Comparison of ENCODE assay signal across 16 cellular contexts in genomic region chr5:59592101-59592500, GRCh38.
DNase-seq lines count a peak whose midpoint lies in the region; ATAC-seq and TF ChIP-seq lines count a peak whose summit lies in the region.
"Had no signal": no experiment of that assay in that cellular context is flagged by ENCODE, and none has a peak within 500 bp of the region (broad histone marks: within the 10 kb centered on the region; RNA-seq: fewer than 3 reads in every experiment).

No MANE protein-coding gene starts in this region.

- 52 to 68% methylated on average over 3 of the region's 3 CpGs for WGBS in tibial nerve, 2 donors

- no peaks in the 10 kb centered on the region for H3K36me3 Mint-ChIP-seq in HFFc6 (ENCODE audit: low read depth)
- no peaks in the 10 kb centered on the region for H3K36me3 Mint-ChIP-seq in activated naive CD4-positive, alpha-beta T cell treated with anti-CD3 and anti-CD28 coated beads, Interleukin-2, amount 50 U/mL, for 72 hours

- H3K4me1 ChIP-seq in tibial nerve, result peaks cover 0 to 16% (median 2%) of the 10 kb centered on the region in 4 donors
- H3K4me1 ChIP-seq: lower lobe of right lung had no signal

- DNase-seq in ACHN, result peak; percentile 56
- DNase-seq in HFFc6, result peak; percentile 13
- DNase-seq in astrocyte of the spinal cord (ENCODE audit: low read depth, low spot score), result peak; percentile 84
- peak; percentile 43 for DNase-seq in kidney tubule cell (ENCODE audit: low spot score)
- no peak for DNase-seq in CD1c-positive myeloid dendritic cell (ENCODE audit: extremely low spot score)
- DNase-seq in tibial nerve (ENCODE audit: low spot score in 2 of 2), result no peak
- no peak for DNase-seq in activated naive CD4-positive, alpha-beta T cell treated with anti-CD3 and anti-CD28 coated beads, Interleukin-2, amount 50 U/mL, for 72 hours (ENCODE audit: low spot score in 2 of 2)
- DNase-seq: activated T-cell treated with anti-CD3 and anti-CD28 coated beads, Interleukin-2, amount 50 U/mL, for 24 hours; C1 segment of cervical spinal cord; caudate nucleus; H7; head of caudate nucleus; lower lobe of right lung; retina; WERI-Rb-1 had no signal

- ATAC-seq in activated naive CD4-positive, alpha-beta T cell treated with anti-CD3 and anti-CD28 coated beads, Interleukin-2, amount 50 U/mL, for 72 hours, result no peak
- ATAC-seq in HG02678 (IDR thresholded peaks at IDR 0.05; ENCODE audit: unreplicated experiment), result no peak

- no peak for TF ChIP-seq POLR2A in tibial nerve (IDR thresholded peaks at IDR 0.05)

- H3K4me1 Mint-ChIP-seq in HFFc6 (ENCODE audit: low read depth), result peaks cover 21% of the 10 kb centered on the region; the same call in 1 of the 2 replicates

- in situ Hi-C loops in ACHN (cut with HindIII; ENCODE audit: low pct_ligation_motif_present, low pct_unique_long_range_greater_than_20kb, low sequenced_read_pairs), result no loop called here
- in situ Hi-C loops in astrocyte of the spinal cord (cut with HindIII; ENCODE audit: low sequenced_read_pairs), result no loop called here

- no peak for TF ChIP-seq EP300 in tibial nerve (IDR thresholded peaks at IDR 0.05)

- H3K27ac ChIP-seq in tibial nerve, result no peak overlapping the region
- H3K27ac ChIP-seq: lower lobe of right lung, WERI-Rb-1 had no signal

- H3K4me3 ChIP-seq in astrocyte of the spinal cord (ENCODE audit: low read depth, low read length), result no peak overlapping the region
- no peak overlapping the region for H3K4me3 ChIP-seq in tibial nerve
- H3K4me3 ChIP-seq: lower lobe of right lung had no signal

- TF ChIP-seq CTCF in HFFc6 (IDR thresholded peaks at IDR 0.05) (no peak), astrocyte of the spinal cord (IDR thresholded peaks at IDR 0.05; ENCODE audit: low read depth, low read length) (no peak), tibial nerve (IDR thresholded peaks at IDR 0.05) (no peak)

- H3K9me3 ChIP-seq in tibial nerve, result no peaks in the 10 kb centered on the region
- H3K9me3 ChIP-seq: lower lobe of right lung had no signal

- H3K36me3 ChIP-seq in tibial nerve, result no peaks in the 10 kb centered on the region
- H3K36me3 ChIP-seq: lower lobe of right lung, WERI-Rb-1 had no signal

- H3K9me3 Mint-ChIP-seq in HFFc6, result no peaks in the 10 kb centered on the region; the same call in 1 of the 2 replicates
- H3K9me3 Mint-ChIP-seq in activated naive CD4-positive, alpha-beta T cell treated with anti-CD3 and anti-CD28 coated beads, Interleukin-2, amount 50 U/mL, for 72 hours, result peaks cover 0 to 3% of the 10 kb centered on the region in 2 donors
- H3K9me3 Mint-ChIP-seq: activated T-cell treated with anti-CD3 and anti-CD28 coated beads, Interleukin-2, amount 50 U/mL, for 24 hours had no signal

- H3K27me3 Mint-ChIP-seq in HFFc6 (ENCODE audit: insufficient read depth), result 0 out of 2 replicates have a peak, but pooled peaks cover 2% of the 10 kb centered on the region

- no peak overlapping the region for H3K4me3 Mint-ChIP-seq in HFFc6
- H3K4me3 Mint-ChIP-seq: activated T-cell treated with anti-CD3 and anti-CD28 coated beads, Interleukin-2, amount 50 U/mL, for 24 hours had no signal

- no peaks in the 10 kb centered on the region for H3K27me3 ChIP-seq in tibial nerve

- no peak overlapping the region for H3K27ac Mint-ChIP-seq in HFFc6
- no peak overlapping the region for H3K27ac Mint-ChIP-seq in activated naive CD4-positive, alpha-beta T cell treated with anti-CD3 and anti-CD28 coated beads, Interleukin-2, amount 50 U/mL, for 72 hours
- H3K27ac Mint-ChIP-seq: activated T-cell treated with anti-CD3 and anti-CD28 coated beads, Interleukin-2, amount 50 U/mL, for 24 hours had no signal

Comparison
In these comparisons a context has a peak if more than half of its experiments do, and no peak if none do; other contexts are left out.
1. DNase-seq: peak in ACHN (single experiment), HFFc6 (single experiment), astrocyte of the spinal cord (single experiment) and kidney tubule cell (single experiment); none in CD1c-positive myeloid dendritic cell (single experiment), tibial nerve (0 of 2) and activated naive CD4-positive, alpha-beta T cell treated with anti-CD3 and anti-CD28 coated beads, Interleukin-2, amount 50 U/mL, for 72 hours (0 of 2).